10 cellular contexts compared by ENCODE assay signal in the genomic region with DNA sequence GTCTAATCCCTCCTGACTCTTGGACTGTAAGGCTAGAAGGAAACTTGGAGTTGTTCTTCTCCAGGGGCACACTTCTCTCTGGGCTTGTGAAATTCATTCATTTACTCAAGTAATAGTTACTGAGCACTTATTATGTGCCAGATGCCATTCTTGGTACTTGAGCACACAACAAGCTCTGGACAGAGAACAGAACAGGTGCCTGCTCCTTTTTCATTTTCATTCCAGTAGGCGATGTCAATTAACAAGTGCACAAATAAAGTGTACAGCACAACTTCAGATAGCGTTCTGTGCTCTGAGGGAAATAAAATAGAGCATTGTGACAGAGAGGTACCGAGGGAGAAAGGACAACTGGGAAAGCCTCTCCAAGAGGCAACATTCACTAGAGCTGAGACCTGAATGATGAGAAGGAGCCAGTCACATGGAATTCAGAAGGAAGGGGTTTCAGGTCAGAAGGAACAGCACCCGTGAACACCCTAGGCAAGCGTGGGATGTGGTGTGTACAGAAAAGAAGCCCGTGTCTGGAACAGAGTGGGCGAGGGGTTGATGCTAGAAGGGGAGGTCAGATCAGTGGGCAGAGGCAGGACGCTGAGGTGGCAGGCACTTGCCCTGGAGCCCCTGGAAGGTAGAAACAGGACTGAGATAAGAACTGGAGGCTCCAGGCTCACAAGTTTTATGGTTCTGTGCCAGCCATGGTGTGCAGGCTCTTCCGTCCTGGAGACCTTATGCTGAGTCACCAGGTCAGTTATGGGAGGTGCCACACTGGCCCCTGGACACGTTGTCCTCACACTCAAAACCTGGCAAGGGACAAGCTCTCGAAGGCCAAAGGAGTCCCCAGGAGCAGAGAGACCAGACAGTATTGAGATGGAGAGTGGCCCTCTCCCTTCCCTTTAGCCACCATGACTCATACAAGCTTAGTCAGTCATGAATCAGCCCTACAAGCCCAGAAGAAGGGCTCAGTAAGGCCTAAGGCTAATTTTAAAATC. TPM values are rescaled to one million over a fixed set of nuclear protein-coding genes. Genes with fewer than 3 reads are reported as not detected.
A peak's percentile ranks its signal among the peaks of the same experiment; 100 is the strongest.
DNase-seq lines count a peak whose midpoint lies in the region; FAIRE-seq and TF ChIP-seq lines count a peak whose summit lies in the region.
"Had no signal": no experiment of that assay in that cellular context is flagged by ENCODE, and none has a peak within 500 bp of the region (broad histone marks: within the 10 kb centered on the region; RNA-seq: fewer than 3 reads in every experiment).

No MANE protein-coding gene starts in this region.

- DNase-seq in H54 (ENCODE audit: insufficient read length, low spot score) (peak; percentile 61), SW480 (ENCODE audit: low spot score) (peak; percentile 80), glomerular visceral epithelial cell (ENCODE audit: extremely low spot score) (peak; percentile 91), coronary artery (ENCODE audit: low spot score) (no peak), hepatocyte (ENCODE audit: low spot score) (no peak), NCI-H2171 treated with DMSO at 0.1 percent for 48 hours (lab: John Stamatoyannopoulos, UW) (no peak), GM19238 (ENCODE audit: insufficient read length, low spot score) (no peak)
- DNase-seq: activated T-cell treated with anti-CD3 and anti-CD28 coated beads, Interleukin-2, amount 50 U/mL, for 48 hours; stimulated activated CD4-positive, alpha-beta T cell treated with anti-CD3 and anti-CD28 coated beads, Interleukin-4, amount 100 ng/mL, for 4 hours had no signal

- H3K4me2 ChIP-seq in skeletal muscle satellite cell (ENCODE audit: low read length) (peak overlapping the region; percentile 65), hepatocyte (no peak overlapping the region)

- peak overlapping the region; percentile 69 for H3K9ac ChIP-seq in skeletal muscle satellite cell (ENCODE audit: low read depth, low read length)

- FAIRE-seq in H54 (lab: Jason Lieb, UNC) = peak; percentile 73

- no peaks in the 10 kb centered on the region for H3K36me3 ChIP-seq in skeletal muscle satellite cell (ENCODE audit: insufficient read depth, low read length)
- no peaks in the 10 kb centered on the region for H3K36me3 ChIP-seq in hepatocyte (replicated peaks; ENCODE audit: insufficient read depth, low read depth)

- H3K9me3 ChIP-seq in skeletal muscle satellite cell (replicated peaks; ENCODE audit: low read length) (no peaks in the 10 kb centered on the region), hepatocyte (ENCODE audit: low read depth) (no peaks in the 10 kb centered on the region)

- H3K4me3 ChIP-seq in skeletal muscle satellite cell (ENCODE audit: low read length) (no peak overlapping the region), coronary artery (no peak overlapping the region), hepatocyte (no peak overlapping the region)

- H3K4me1 ChIP-seq in skeletal muscle satellite cell (ENCODE audit: control insufficient read depth, insufficient read depth, low read length) (peaks cover 46% of the 10 kb centered on the region), hepatocyte (ENCODE audit: insufficient read depth) (peaks cover 4% of the 10 kb centered on the region)

- H3K27ac ChIP-seq in coronary artery (peak overlapping the region in 1 of 2 donors; percentile 46), hepatocyte (no peak overlapping the region)

- TF ChIP-seq CTCF in coronary artery (IDR thresholded peaks at IDR 0.05) (no peak), hepatocyte (IDR thresholded peaks at IDR 0.05; ENCODE audit: poor library complexity) (no peak)

- no peak overlapping the region for H2AFZ ChIP-seq in hepatocyte

- TF ChIP-seq POLR2A in H54 (IDR thresholded peaks at IDR 0.05; ENCODE audit: low read depth, low read length) = no peak

- H3K9me2 ChIP-seq in hepatocyte (replicated peaks; ENCODE audit: insufficient read depth) = no peaks in the 10 kb centered on the region

- no peaks in the 10 kb centered on the region for H4K20me1 ChIP-seq in hepatocyte (ENCODE audit: insufficient read depth, poor library complexity, severe bottlenecking)

- H3K27me3 ChIP-seq in skeletal muscle satellite cell (ENCODE audit: control insufficient read depth, insufficient read depth, low read length) (no peaks in the 10 kb centered on the region), hepatocyte (no peaks in the 10 kb centered on the region)

- H3K79me2 ChIP-seq in hepatocyte = no peaks in the 10 kb centered on the region

- 79% methylated on average over 11 of the region's 11 CpGs for WGBS in hepatocyte (ENCODE audit: low lambda C conversion rate, missing lambda C conversion rate)

RNA-seq across cellular contexts. Expression of gene ABLIM3, which starts 7.2 kb away (rescaled TPM):
- total RNA-seq in skeletal muscle satellite cell (2012; rRNA removed) = 62.1 and 94.6 TPM in 2 replicates
- 7.0 and 7.3 TPM in 2 replicates for total RNA-seq in hepatocyte
- 7.8 and 8.1 TPM in 2 replicates for polyA plus RNA-seq in hepatocyte

Comparison
In these comparisons a context has a peak if more than half of its experiments do, and no peak if none do; other contexts are left out.
1. DNase-seq: peak in H54 (single experiment), SW480 (single experiment) and glomerular visceral epithelial cell (single experiment); none in coronary artery (single experiment), hepatocyte (single experiment), NCI-H2171 treated with DMSO at 0.1 percent for 48 hours (single experiment) and GM19238 (single experiment).